14 cellular contexts compared by ENCODE assay signal in genomic region chr5:133992429-133993151, GRCh38. TPM values are rescaled to one million over a fixed set of nuclear protein-coding genes. Genes with fewer than 3 reads are reported as not detected.
DNase-seq lines count a peak whose midpoint lies in the region; ATAC-seq and TF ChIP-seq lines count a peak whose summit lies in the region.
"Had no signal": no experiment of that assay in that cellular context is flagged by ENCODE, and none has a peak within 500 bp of the region (broad histone marks: within the 10 kb centered on the region; RNA-seq: fewer than 3 reads in every experiment).

No MANE protein-coding gene starts in this region.

- no peaks in the 10 kb centered on the region for H3K27me3 ChIP-seq in BLaER1 treated with 17β-estradiol and CSF1 and Interleukin-3, amounts not matched to agents 10 nM and 100 nM
- H3K27me3 ChIP-seq in endodermal cell (ENCODE audit: control insufficient read depth, insufficient read depth, low read length, poor library complexity, severe bottlenecking) (no peaks in the 10 kb centered on the region), prostate gland (replicated peaks; ENCODE audit: insufficient read depth) (no peaks in the 10 kb centered on the region)

- H3K9me3 Mint-ChIP-seq in HFFc6 (no peaks in the 10 kb centered on the region), endodermal cell (no peaks in the 10 kb centered on the region)
- H3K9me3 Mint-ChIP-seq: activated CD4-positive, alpha-beta memory T cell treated with anti-CD3 and anti-CD28 coated beads, Interleukin-2, amount 10 ng/mL, durations not matched to agents 7 days and 5 days; activated naive CD4-positive, alpha-beta T cell treated with anti-CD3 and anti-CD28 coated beads, Interleukin-2, amount 50 U/mL, for 72 hours; memory B cell; T-helper 1 cell treated with Interleukin-12 subunit alpha and Interleukin-12 subunit beta and Interleukin-4 antibody, amounts not matched to agents 30 μg/mL and 1 μg/mL, for 36 hours had no signal

- peaks cover 79 to 100% (median 99%) of the 10 kb centered on the region in 10 experiments for H3K4me1 ChIP-seq in BLaER1 treated with 17β-estradiol and CSF1 and Interleukin-3, amounts not matched to agents 10 nM and 100 nM
- H3K4me1 ChIP-seq in endodermal cell (ENCODE audit: control insufficient read depth, insufficient read depth, low read length) (peaks cover 16% of the 10 kb centered on the region), prostate gland (replicated peaks) (peaks cover 7% of the 10 kb centered on the region)

- H3K9me3 ChIP-seq in BLaER1 treated with 17β-estradiol and CSF1 and Interleukin-3, amounts not matched to agents 10 nM and 100 nM (replicated peaks in 1 of 11), result no peaks in the 10 kb centered on the region
- H3K9me3 ChIP-seq in endodermal cell (ENCODE audit: control insufficient read depth, low read length) (no peaks in the 10 kb centered on the region), prostate gland (no peaks in the 10 kb centered on the region)

- ATAC-seq in HG02938 (IDR thresholded peaks at IDR 0.05; ENCODE audit: unreplicated experiment), result no peak
- ATAC-seq: activated naive CD4-positive, alpha-beta T cell treated with anti-CD3 and anti-CD28 coated beads, Interleukin-2, amount 50 U/mL, for 72 hours had no signal

- WGBS in endodermal cell (ENCODE audit: insufficient coverage in 1 of 2, insufficient read length in 1 of 2), 2 experiments, result 94 to 95% methylated on average over 4 to 8 of the region's 8 CpGs
- 68% methylated on average over 8 of the region's 8 CpGs for WGBS in prostate gland

- no peak for DNase-seq in HFFc6
- DNase-seq in endodermal cell, result no peak
- peak; percentile 42 for DNase-seq in occipital lobe (lab: John Stamatoyannopoulos, UW)
- DNase-seq in glomerular visceral epithelial cell (ENCODE audit: extremely low spot score), result no peak
- no peak for DNase-seq in prostate gland (ENCODE audit: low spot score)
- no peak for DNase-seq in midbrain (lab: John Stamatoyannopoulos, UW)
- DNase-seq: activated CD4-positive, alpha-beta memory T cell treated with anti-CD3 and anti-CD28 coated beads, Interleukin-2, amount 10 ng/mL, durations not matched to agents 7 days and 5 days; NCI-H82 had no signal

- H3K9ac ChIP-seq in BLaER1 treated with 17β-estradiol and CSF1 and Interleukin-3, amounts not matched to agents 10 nM and 100 nM, result peak overlapping the region in 7 of 11 experiments; percentile 2 to 77 (median 34); a peak in 7 of 22 replicates
- no peak overlapping the region for H3K9ac ChIP-seq in endodermal cell (ENCODE audit: extremely low read depth, low read length, poor library complexity, severe bottlenecking)

- H3K36me3 Mint-ChIP-seq in HFFc6 (ENCODE audit: low read depth) (peaks cover 15% of the 10 kb centered on the region), endodermal cell (ENCODE audit: low read depth) (peaks cover 31% of the 10 kb centered on the region)

- peak overlapping the region in 8 of 11 experiments; percentile 7 to 76 (median 56); a peak in 14 of 22 replicates for H3K27ac ChIP-seq in BLaER1 treated with 17β-estradiol and CSF1 and Interleukin-3, amounts not matched to agents 10 nM and 100 nM
- H3K27ac ChIP-seq in endodermal cell (ENCODE audit: low read depth, low read length) (no peak overlapping the region), prostate gland (no peak overlapping the region)
- H3K27ac ChIP-seq: skin epidermis had no signal

- TF ChIP-seq CTCF in HFFc6 (IDR thresholded peaks at IDR 0.05), result no peak
- no peak for TF ChIP-seq CTCF in endodermal cell (conservative IDR thresholded peaks at IDR 0.05)
- no peak for TF ChIP-seq CTCF in prostate gland (IDR thresholded peaks at IDR 0.05)

- peak overlapping the region; percentile 47 for H3K4me3 Mint-ChIP-seq in HFFc6
- H3K4me3 Mint-ChIP-seq in endodermal cell, result no peak overlapping the region
- H3K4me3 Mint-ChIP-seq: activated CD4-positive, alpha-beta memory T cell treated with anti-CD3 and anti-CD28 coated beads, Interleukin-2, amount 10 ng/mL, durations not matched to agents 7 days and 5 days; memory B cell; T-helper 1 cell treated with Interleukin-12 subunit alpha and Interleukin-12 subunit beta and Interleukin-4 antibody, amounts not matched to agents 30 μg/mL and 1 μg/mL, for 36 hours had no signal

- H3K27ac Mint-ChIP-seq in HFFc6 (peak overlapping the region; percentile 71), endodermal cell (peak overlapping the region; percentile 60)
- H3K27ac Mint-ChIP-seq: activated CD4-positive, alpha-beta memory T cell treated with anti-CD3 and anti-CD28 coated beads, Interleukin-2, amount 10 ng/mL, durations not matched to agents 7 days and 5 days; memory B cell; T-helper 1 cell treated with Interleukin-12 subunit alpha and Interleukin-12 subunit beta and Interleukin-4 antibody, amounts not matched to agents 30 μg/mL and 1 μg/mL, for 36 hours had no signal

- peaks cover 49% of the 10 kb centered on the region for H3K4me1 Mint-ChIP-seq in HFFc6 (ENCODE audit: low read depth)
- peaks cover 43% of the 10 kb centered on the region for H3K4me1 Mint-ChIP-seq in endodermal cell

- H3K4me2 ChIP-seq in BLaER1 treated with 17β-estradiol and CSF1 and Interleukin-3, amounts not matched to agents 10 nM and 100 nM, result peak overlapping the region; percentile 56 to 100 (median 97)

- no peak for TF ChIP-seq POLR2A in prostate gland (IDR thresholded peaks at IDR 0.05)

- H3K4me3 ChIP-seq in BLaER1 treated with 17β-estradiol and CSF1 and Interleukin-3, amounts not matched to agents 10 nM and 100 nM, result peak overlapping the region in 3 of 10 experiments; percentile 10 to 64 (median 63); a peak in 4 of 20 replicates
- H3K4me3 ChIP-seq in endodermal cell (ENCODE audit: low read length) (no peak overlapping the region), prostate gland (no peak overlapping the region)
- H3K4me3 ChIP-seq: skin epidermis had no signal

- H3K27me3 Mint-ChIP-seq in HFFc6 (ENCODE audit: insufficient read depth) (peaks cover 1% of the 10 kb centered on the region; the same call in 1 of the 2 replicates), endodermal cell (ENCODE audit: insufficient read depth) (no peaks in the 10 kb centered on the region)
- H3K27me3 Mint-ChIP-seq: activated CD4-positive, alpha-beta memory T cell treated with anti-CD3 and anti-CD28 coated beads, Interleukin-2, amount 10 ng/mL, durations not matched to agents 7 days and 5 days; memory B cell had no signal

- intact Hi-C loops in prostate gland (cut with DNase I), result no loop called here

- peaks cover 62 to 100% (median 100%) of the 10 kb centered on the region in 11 experiments for H4K20me1 ChIP-seq in BLaER1 treated with 17β-estradiol and CSF1 and Interleukin-3, amounts not matched to agents 10 nM and 100 nM

- H3K36me3 ChIP-seq in BLaER1 treated with 17β-estradiol and CSF1 and Interleukin-3, amounts not matched to agents 10 nM and 100 nM, result peaks cover 34 to 49% (median 47%) of the 10 kb centered on the region in 11 experiments
- peaks cover 37% of the 10 kb centered on the region for H3K36me3 ChIP-seq in endodermal cell (ENCODE audit: control insufficient read depth, insufficient read depth, low read length)
- peaks cover 0 to 9% of the 10 kb centered on the region in 2 donors for H3K36me3 ChIP-seq in prostate gland

RNA-seq across cellular contexts. Expression of gene VDAC1, which starts 12.2 kb away (rescaled TPM):
- 100 to 1,000 TPM; 276 to 324 (median 316) TPM for total RNA-seq in HFFc6 (2021; fragmentation: NEBNext Ultra II Directional; extraction: Animal tissue kit (Norgen Biotek cat#: 25700))
- total RNA-seq in endodermal cell, result 100 to 1,000 TPM; 202 to 226 TPM
- polyA plus RNA-seq in endodermal cell (2013, experiment 1 of 2), result 205 TPM
- polyA plus RNA-seq in endodermal cell (2013, experiment 2 of 2), result 193 TPM
- 209 TPM for total RNA-seq in occipital lobe
- 100 to 1,000 TPM; 142 to 143 TPM for total RNA-seq in prostate gland

RNA-seq across cellular contexts. Expression of gene C5orf15, which starts 24.2 kb away (rescaled TPM):
- total RNA-seq in HFFc6 (2021; fragmentation: NEBNext Ultra II Directional; extraction: Animal tissue kit (Norgen Biotek cat#: 25700)), result 10 to 100 TPM; 46.2 to 63.5 (median 57.2) TPM
- total RNA-seq in endodermal cell, result 10 to 100 TPM; 37.6 to 37.7 TPM
- 64.4 TPM for polyA plus RNA-seq in endodermal cell (2013, experiment 1 of 2)
- 60.7 TPM for polyA plus RNA-seq in endodermal cell (2013, experiment 2 of 2)
- total RNA-seq in occipital lobe, result 56.3 TPM
- 10 to 100 TPM; 68.4 to 71.8 TPM for total RNA-seq in prostate gland

Comparison
In these comparisons a context has a peak if more than half of its experiments do, and no peak if none do; other contexts are left out.
1. H3K27ac ChIP-seq: peak in BLaER1 treated with 17β-estradiol and CSF1 and Interleukin-3, amounts not matched to agents 10 nM and 100 nM (8 of 11); none in endodermal cell (single experiment) and prostate gland (0 of 2).